In the genomic region with DNA sequence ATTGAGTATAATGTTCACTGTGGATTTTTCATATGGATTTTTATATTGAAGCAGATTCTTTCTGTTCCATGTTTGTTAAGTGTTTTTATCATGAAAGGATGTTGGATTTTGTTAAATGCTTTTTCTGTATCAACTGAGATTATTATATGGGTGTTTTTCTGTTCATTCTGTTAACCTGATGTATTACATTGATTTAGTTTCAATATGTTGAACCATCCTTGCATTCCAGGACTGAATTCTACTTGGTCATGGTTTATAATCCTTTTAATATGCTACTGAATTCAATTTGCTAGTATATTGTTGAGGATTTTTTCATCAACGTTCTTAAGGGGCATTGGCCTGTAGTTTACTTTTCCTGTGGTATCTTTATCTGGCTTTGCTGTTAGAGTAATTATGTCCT, we compare ENCODE assay signal across 17 cellular contexts.
"Had no signal": no experiment of that assay in that cellular context is flagged by ENCODE, and none has a peak within 500 bp of the region (broad histone marks: within the 10 kb centered on the region; RNA-seq: fewer than 3 reads in every experiment).

No MANE protein-coding gene starts in this region.

- DNase-seq: dorsolateral prefrontal cortex; effector CD8-positive, alpha-beta T cell; gastrocnemius medialis; heart right ventricle; hypothalamus; kidney glomerular epithelial cell; mammary epithelial cell; mucosa of descending colon; natural killer cell; posterior cingulate gyrus; stimulated activated CD4-positive, alpha-beta T cell treated with anti-CD3 and anti-CD28 coated beads, Interleukin-2, amount 100 ng/mL, for 48 hours; stimulated activated naive CD4-positive, alpha-beta T cell treated with Interleukin-2 at 50 U/mL for 16 hours; trophoblast cell had no signal

- H3K27ac ChIP-seq: coronary artery, dorsolateral prefrontal cortex, gastrocnemius medialis, heart right ventricle had no signal

- H3K4me1 ChIP-seq: gastrocnemius medialis, heart right ventricle had no signal

- H3K27me3 ChIP-seq: dorsolateral prefrontal cortex, gastrocnemius medialis, heart right ventricle had no signal

- H3K36me3 ChIP-seq: gastrocnemius medialis had no signal

- ATAC-seq: gastrocnemius medialis, heart right ventricle, left lobe of liver, mucosa of descending colon, natural killer cell had no signal

- H3K4me3 ChIP-seq: coronary artery, dorsolateral prefrontal cortex, gastrocnemius medialis, heart right ventricle, mucosa of descending colon, smooth muscle cell had no signal

- FAIRE-seq: islet of Langerhans had no signal

- H3K4me2 ChIP-seq: smooth muscle cell had no signal
